Comparison of ENCODE assay signal across 26 cellular contexts in genomic region chr1:1327291-1327690, GRCh38. TPM values are rescaled to one million over a fixed set of nuclear protein-coding genes. Genes with fewer than 3 reads are reported as not detected.
A peak's percentile ranks its signal among the peaks of the same experiment; 100 is the strongest.
DNase-seq lines count a peak whose midpoint lies in the region; ATAC-seq and TF ChIP-seq lines count a peak whose summit lies in the region.
"Had no signal": no experiment of that assay in that cellular context is flagged by ENCODE, and none has a peak within 500 bp of the region (broad histone marks: within the 10 kb centered on the region; RNA-seq: fewer than 3 reads in every experiment).

No MANE protein-coding gene starts in this region.

- H3K4me3 Mint-ChIP-seq in activated CD4-positive, alpha-beta T cell treated with anti-CD3 and anti-CD28 coated beads, Interleukin-2, amount 10 ng/mL, durations not matched to agents 24 days and 14 days: peak overlapping the region; percentile 40
- H3K4me3 Mint-ChIP-seq in CD4-positive, CD25-positive, alpha-beta regulatory T cell: peak overlapping the region; percentile 10 to 43 (median 38)
- H3K4me3 Mint-ChIP-seq in memory B cell: peak overlapping the region; percentile 14

- no peaks in the 10 kb centered on the region for H3K27me3 ChIP-seq in CD4-positive, CD25-positive, alpha-beta regulatory T cell (ENCODE audit: control insufficient read depth, insufficient read depth, low read length)
- H3K27me3 ChIP-seq: BLaER1, MG63 had no signal

- no peak for TF ChIP-seq CTCF in RWPE1 (conservative IDR thresholded peaks at IDR 0.05; ENCODE audit: low read depth)

- H3K9me3 ChIP-seq in CD4-positive, CD25-positive, alpha-beta regulatory T cell (ENCODE audit: control insufficient read depth in 2 of 2, low read length in 2 of 2): no peaks in the 10 kb centered on the region
- H3K9me3 ChIP-seq: BLaER1, MG63 had no signal

- H3K4me1 Mint-ChIP-seq in activated CD4-positive, alpha-beta T cell treated with anti-CD3 and anti-CD28 coated beads, Interleukin-2, amount 10 ng/mL, durations not matched to agents 24 days and 14 days: peaks cover 16% of the 10 kb centered on the region
- H3K4me1 Mint-ChIP-seq in CD4-positive, CD25-positive, alpha-beta regulatory T cell: peaks cover 0 to 36% (median 8%) of the 10 kb centered on the region in 4 donors
- H3K4me1 Mint-ChIP-seq in memory B cell: peaks cover 21% of the 10 kb centered on the region

- H3K36me3 Mint-ChIP-seq in activated CD4-positive, alpha-beta T cell treated with anti-CD3 and anti-CD28 coated beads, Interleukin-2, amount 10 ng/mL, durations not matched to agents 24 days and 14 days (ENCODE audit: low read depth): peaks cover 9% of the 10 kb centered on the region
- no peaks in the 10 kb centered on the region for H3K36me3 Mint-ChIP-seq in CD4-positive, CD25-positive, alpha-beta regulatory T cell
- peaks cover under 1% of the 10 kb centered on the region for H3K36me3 Mint-ChIP-seq in memory B cell

- H3K4me1 ChIP-seq in CD4-positive, CD25-positive, alpha-beta regulatory T cell (ENCODE audit: control insufficient read depth, insufficient read depth, low read length, poor library complexity, severe bottlenecking): peaks cover 31% of the 10 kb centered on the region

- intact Hi-C loops in activated CD4-positive, alpha-beta T cell treated with anti-CD3 and anti-CD28 coated beads, Interleukin-2, amount 10 ng/mL, durations not matched to agents 24 days and 14 days (cut with micrococcal nuclease): no loop called here

- no peak for DNase-seq in activated CD4-positive, alpha-beta T cell treated with anti-CD3 and anti-CD28 coated beads, Interleukin-2, amount 10 ng/mL, durations not matched to agents 24 days and 14 days
- DNase-seq in activated CD4-positive, alpha-beta T cell treated with anti-CD3 and anti-CD28 coated beads, Interleukin-2, amount 50 U/mL, for 1 hour: no peak
- no peak for DNase-seq in CD4-positive, CD25-positive, alpha-beta regulatory T cell
- DNase-seq in RWPE1 (ENCODE audit: low spot score) (no peak), memory B cell (ENCODE audit: low spot score in 2 of 2) (no peak), NCI-H82 (lab: John Stamatoyannopoulos, UW) (no peak), T-helper 9 cell (no peak), foreskin melanocyte (no peak)
- DNase-seq: 8988T; ACHN; CD8-positive, alpha-beta memory T cell; DMS79 treated with DMSO at 0.1 percent for 48 hours; GF-D8; GOT3; HCEC 1CT; KBM-7; MG63; NCI-H1105 treated with DMSO at 0.1 percent for 48 hours; NCI-H146; NCI-H1930; NCI-H2107; NCI-H446; NCI-H526; SIG-M5 had no signal

- no peak for ATAC-seq in CD4-positive, CD25-positive, alpha-beta regulatory T cell (ENCODE audit: low read depth in 2 of 2)
- ATAC-seq in memory B cell (ENCODE audit: low read depth): no peak

- H3K27ac Mint-ChIP-seq in activated CD4-positive, alpha-beta T cell treated with anti-CD3 and anti-CD28 coated beads, Interleukin-2, amount 10 ng/mL, durations not matched to agents 24 days and 14 days: no peak overlapping the region
- H3K27ac Mint-ChIP-seq in CD4-positive, CD25-positive, alpha-beta regulatory T cell: no peak overlapping the region
- no peak overlapping the region for H3K27ac Mint-ChIP-seq in memory B cell

- no peaks in the 10 kb centered on the region for H3K36me3 ChIP-seq in CD4-positive, CD25-positive, alpha-beta regulatory T cell (ENCODE audit: control insufficient read depth, insufficient read depth, low read length)

- POLR2A ChIA-PET in RWPE1 (lab: Yijun Ruan, JAX; ENCODE audit: low non-redundant PET): no interaction called here

- CTCF ChIA-PET in RWPE1 (lab: Yijun Ruan, JAX): interaction anchor here (1.5 kb wide), 1 partner anchor 17 kb away, joined by 3 read pairs; no protein-coding TSS in a partner anchor

- H3K4me3 ChIP-seq in CD4-positive, CD25-positive, alpha-beta regulatory T cell (ENCODE audit: low read depth, low read length): no peak overlapping the region
- H3K4me3 ChIP-seq: BLaER1, MG63, SK-N-MC had no signal

- H3K27me3 Mint-ChIP-seq in activated CD4-positive, alpha-beta T cell treated with anti-CD3 and anti-CD28 coated beads, Interleukin-2, amount 10 ng/mL, durations not matched to agents 24 days and 14 days: no peaks in the 10 kb centered on the region
- H3K27me3 Mint-ChIP-seq in CD4-positive, CD25-positive, alpha-beta regulatory T cell: no peaks in the 10 kb centered on the region
- H3K27me3 Mint-ChIP-seq in memory B cell: no peaks in the 10 kb centered on the region
- H3K27me3 Mint-ChIP-seq: CD8-positive, alpha-beta memory T cell had no signal

- no peak overlapping the region for H3K27ac ChIP-seq in CD4-positive, CD25-positive, alpha-beta regulatory T cell (ENCODE audit: insufficient read depth, low read length, poor library complexity, severe bottlenecking)
- H3K27ac ChIP-seq in RWPE1: peak overlapping the region; percentile 89
- H3K27ac ChIP-seq: BLaER1, SK-N-MC had no signal

- H3K9me3 Mint-ChIP-seq in activated CD4-positive, alpha-beta T cell treated with anti-CD3 and anti-CD28 coated beads, Interleukin-2, amount 10 ng/mL, durations not matched to agents 24 days and 14 days: no peaks in the 10 kb centered on the region
- H3K9me3 Mint-ChIP-seq in CD4-positive, CD25-positive, alpha-beta regulatory T cell: no peaks in the 10 kb centered on the region
- no peaks in the 10 kb centered on the region for H3K9me3 Mint-ChIP-seq in memory B cell
- H3K9me3 Mint-ChIP-seq: CD8-positive, alpha-beta memory T cell had no signal

RNA-seq across cellular contexts. Expression of gene CPTP, which starts 2.7 kb away (rescaled TPM):
- 11.5 and 12.3 TPM in 2 replicates for total RNA-seq in activated CD4-positive, alpha-beta T cell treated with anti-CD3 and anti-CD28 coated beads, Interleukin-2, amount 10 ng/mL, durations not matched to agents 24 days and 14 days
- total RNA-seq in CD4-positive, CD25-positive, alpha-beta regulatory T cell: 27.0 TPM
- polyA plus RNA-seq in CD4-positive, CD25-positive, alpha-beta regulatory T cell: 10 to 100 TPM; 21.4 to 40.1 (median 32.6) TPM

RNA-seq across cellular contexts. Expression of gene INTS11, which starts 2.8 kb away (rescaled TPM):
- 145 TPM in 2 replicates for total RNA-seq in activated CD4-positive, alpha-beta T cell treated with anti-CD3 and anti-CD28 coated beads, Interleukin-2, amount 10 ng/mL, durations not matched to agents 24 days and 14 days
- total RNA-seq in CD4-positive, CD25-positive, alpha-beta regulatory T cell: 138 TPM
- polyA plus RNA-seq in CD4-positive, CD25-positive, alpha-beta regulatory T cell: 10 to 100 TPM; 66.2 to 74.0 (median 67.8) TPM

RNA-seq across cellular contexts. Expression of gene TAS1R3, which starts 3.8 kb away (rescaled TPM):
- total RNA-seq in activated CD4-positive, alpha-beta T cell treated with anti-CD3 and anti-CD28 coated beads, Interleukin-2, amount 10 ng/mL, durations not matched to agents 24 days and 14 days: 0.28 and 0.38 TPM in 2 replicates
- 2.0 TPM for total RNA-seq in CD4-positive, CD25-positive, alpha-beta regulatory T cell
- polyA plus RNA-seq in CD4-positive, CD25-positive, alpha-beta regulatory T cell: under 1 TPM in 2 of 4 donors, not detected in 2; 0.06 to 0.11 TPM

RNA-seq across cellular contexts. Expression of gene PUSL1, which starts 18.9 kb away (rescaled TPM):
- 33.4 and 35.2 TPM in 2 replicates for total RNA-seq in activated CD4-positive, alpha-beta T cell treated with anti-CD3 and anti-CD28 coated beads, Interleukin-2, amount 10 ng/mL, durations not matched to agents 24 days and 14 days
- total RNA-seq in CD4-positive, CD25-positive, alpha-beta regulatory T cell: 18.3 TPM
- 10 to 100 TPM; 17.7 to 21.0 (median 19.1) TPM for polyA plus RNA-seq in CD4-positive, CD25-positive, alpha-beta regulatory T cell

RNA-seq across cellular contexts. Expression of gene ACAP3, which starts 19.6 kb away (rescaled TPM):
- 54.1 and 55.7 TPM in 2 replicates for total RNA-seq in activated CD4-positive, alpha-beta T cell treated with anti-CD3 and anti-CD28 coated beads, Interleukin-2, amount 10 ng/mL, durations not matched to agents 24 days and 14 days
- 75.5 TPM for total RNA-seq in CD4-positive, CD25-positive, alpha-beta regulatory T cell
- 1 to 10 TPM; 2.7 to 9.0 (median 4.1) TPM for polyA plus RNA-seq in CD4-positive, CD25-positive, alpha-beta regulatory T cell
